ENCODE assay signal across 11 cellular contexts in the genomic region with DNA sequence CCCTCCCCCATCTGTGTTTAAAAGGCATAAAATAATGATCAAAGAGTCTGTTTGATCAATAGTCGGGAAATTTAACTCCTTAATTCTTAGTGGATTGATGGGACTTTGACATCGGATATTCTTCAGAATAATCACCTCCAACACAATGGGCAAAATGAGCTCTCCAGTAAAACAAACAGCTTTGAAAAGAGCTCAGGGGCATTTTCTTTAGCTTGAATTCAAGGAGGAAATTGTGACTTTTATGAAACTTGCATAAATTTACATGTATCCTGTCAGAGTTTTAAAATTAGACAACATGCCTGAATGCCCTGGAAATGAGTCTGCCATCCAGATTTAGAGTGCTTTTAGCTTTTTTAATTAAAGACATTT.
DNase-seq lines count a peak whose midpoint lies in the region; ATAC-seq and TF ChIP-seq lines count a peak whose summit lies in the region.
"Had no signal": no experiment of that assay in that cellular context is flagged by ENCODE, and none has a peak within 500 bp of the region (broad histone marks: within the 10 kb centered on the region; RNA-seq: fewer than 3 reads in every experiment).

No MANE protein-coding gene starts in this region.

- POLR2A ChIA-PET in activated CD4-positive, alpha-beta T cell treated with anti-CD3 and anti-CD28 coated beads for 36 hours (lab: Charles Lee), result interaction anchor here (0.6 to 5.7 kb wide), 11 partner anchors 8 to 136 kb away, joined by 3 to 45 read pairs (median 4); no protein-coding TSS in a partner anchor

- H3K36me3 Mint-ChIP-seq in activated CD4-positive, alpha-beta T cell treated with anti-CD3 and anti-CD28 coated beads for 36 hours (ENCODE audit: low read depth), result peaks cover 76% of the 10 kb centered on the region
- peaks cover 6% of the 10 kb centered on the region for H3K36me3 Mint-ChIP-seq in chondrocyte (ENCODE audit: low read depth)

- H3K27ac Mint-ChIP-seq in activated CD4-positive, alpha-beta T cell treated with anti-CD3 and anti-CD28 coated beads for 36 hours, result peak overlapping the region; percentile 100
- peak overlapping the region; percentile 87 for H3K27ac Mint-ChIP-seq in chondrocyte (ENCODE audit: unreplicated experiment)

- peak overlapping the region in 7 of 8 donors; percentile 80 to 90 (median 87) for H3K27ac ChIP-seq in spleen
- H3K27ac ChIP-seq: brain microvascular endothelial cell had no signal

- no peaks in the 10 kb centered on the region for H3K27me3 ChIP-seq in spleen (replicated peaks in 1 of 7)
- H3K27me3 ChIP-seq: brain microvascular endothelial cell had no signal

- H3K4me3 Mint-ChIP-seq in activated CD4-positive, alpha-beta T cell treated with anti-CD3 and anti-CD28 coated beads for 36 hours, result peak overlapping the region; percentile 45
- no peak overlapping the region for H3K4me3 Mint-ChIP-seq in chondrocyte (ENCODE audit: unreplicated experiment)

- H3K9me3 ChIP-seq in spleen, result no peaks in the 10 kb centered on the region

- H3K36me3 ChIP-seq in spleen, result no peaks in the 10 kb centered on the region
- H3K36me3 ChIP-seq: brain microvascular endothelial cell had no signal

- H3K4me1 ChIP-seq in spleen, result peaks cover 41 to 93% (median 72%) of the 10 kb centered on the region in 6 donors

- intact Hi-C loops in activated CD4-positive, alpha-beta T cell treated with anti-CD3 and anti-CD28 coated beads for 36 hours (cut with DNase I, micrococcal nuclease), result loop anchor here (1.0 to 10.0 kb wide), 6 partner anchors 26 to 266 kb away; no protein-coding TSS in a partner anchor
- intact Hi-C loops in spleen (cut with DNase I; ENCODE audit: low total_unique reads), result no loop called here

- peak; percentile 42 for ATAC-seq in activated CD4-positive, alpha-beta T cell treated with anti-CD3 and anti-CD28 coated beads for 36 hours
- ATAC-seq in HG03469 (IDR thresholded peaks at IDR 0.05; ENCODE audit: unreplicated experiment) (no peak), HG03175 (IDR thresholded peaks at IDR 0.05; ENCODE audit: unreplicated experiment) (no peak)
- ATAC-seq: HCT116 had no signal

- H3K4me3 ChIP-seq in spleen, result no peak overlapping the region

- H3K9me3 Mint-ChIP-seq in activated CD4-positive, alpha-beta T cell treated with anti-CD3 and anti-CD28 coated beads for 36 hours (ENCODE audit: low read depth), result peaks cover 10% of the 10 kb centered on the region
- H3K9me3 Mint-ChIP-seq in chondrocyte (ENCODE audit: low read depth), result peaks cover 11% of the 10 kb centered on the region

- no peaks in the 10 kb centered on the region for H3K27me3 Mint-ChIP-seq in activated CD4-positive, alpha-beta T cell treated with anti-CD3 and anti-CD28 coated beads for 36 hours
- no peaks in the 10 kb centered on the region for H3K27me3 Mint-ChIP-seq in chondrocyte (ENCODE audit: low read depth)

- DNase-seq in activated CD4-positive, alpha-beta T cell treated with anti-CD3 and anti-CD28 coated beads for 36 hours, result no peak
- DNase-seq in activated CD4-positive, alpha-beta T cell treated with anti-CD3 and anti-CD28 coated beads, Interleukin-2, amount 50 U/mL, for 1 hour, result no peak
- peak; percentile 50 for DNase-seq in NCI-H748 (lab: John Stamatoyannopoulos, UW; ENCODE audit: unreplicated experiment)
- DNase-seq in chondrocyte (ENCODE audit: low spot score), result no peak
- DNase-seq in spleen, result no peak
- DNase-seq in cerebellum (ENCODE audit: low spot score), result no peak
- DNase-seq: brain microvascular endothelial cell, NCI-H1417 treated with DMSO at 0.1 percent for 48 hours had no signal

- TF ChIP-seq CTCF in chondrocyte (IDR thresholded peaks at IDR 0.05) (no peak), spleen (IDR thresholded peaks at IDR 0.05 in 8 of 11, conservative IDR thresholded peaks at IDR 0.05 in 3 of 11) (no peak)

- 51 to 77% (median 70%) methylated on average over 2 of the region's 2 CpGs for WGBS in spleen, 5 donors

- H3K4me1 Mint-ChIP-seq in activated CD4-positive, alpha-beta T cell treated with anti-CD3 and anti-CD28 coated beads for 36 hours, result peaks cover 94% of the 10 kb centered on the region
- peaks cover 67% of the 10 kb centered on the region for H3K4me1 Mint-ChIP-seq in chondrocyte (ENCODE audit: low read depth)

- CTCF ChIA-PET in activated CD4-positive, alpha-beta T cell treated with anti-CD3 and anti-CD28 coated beads for 36 hours (lab: Charles Lee), result interaction anchor here (0.5 to 12.2 kb wide), 12 partner anchors 11 to 1493 kb away, joined by 3 to 113 read pairs (median 6); no protein-coding TSS in a partner anchor

- TF ChIP-seq POLR2A in spleen (IDR thresholded peaks at IDR 0.05), result no peak
